8 cellular contexts compared by ENCODE assay signal in the genomic region with DNA sequence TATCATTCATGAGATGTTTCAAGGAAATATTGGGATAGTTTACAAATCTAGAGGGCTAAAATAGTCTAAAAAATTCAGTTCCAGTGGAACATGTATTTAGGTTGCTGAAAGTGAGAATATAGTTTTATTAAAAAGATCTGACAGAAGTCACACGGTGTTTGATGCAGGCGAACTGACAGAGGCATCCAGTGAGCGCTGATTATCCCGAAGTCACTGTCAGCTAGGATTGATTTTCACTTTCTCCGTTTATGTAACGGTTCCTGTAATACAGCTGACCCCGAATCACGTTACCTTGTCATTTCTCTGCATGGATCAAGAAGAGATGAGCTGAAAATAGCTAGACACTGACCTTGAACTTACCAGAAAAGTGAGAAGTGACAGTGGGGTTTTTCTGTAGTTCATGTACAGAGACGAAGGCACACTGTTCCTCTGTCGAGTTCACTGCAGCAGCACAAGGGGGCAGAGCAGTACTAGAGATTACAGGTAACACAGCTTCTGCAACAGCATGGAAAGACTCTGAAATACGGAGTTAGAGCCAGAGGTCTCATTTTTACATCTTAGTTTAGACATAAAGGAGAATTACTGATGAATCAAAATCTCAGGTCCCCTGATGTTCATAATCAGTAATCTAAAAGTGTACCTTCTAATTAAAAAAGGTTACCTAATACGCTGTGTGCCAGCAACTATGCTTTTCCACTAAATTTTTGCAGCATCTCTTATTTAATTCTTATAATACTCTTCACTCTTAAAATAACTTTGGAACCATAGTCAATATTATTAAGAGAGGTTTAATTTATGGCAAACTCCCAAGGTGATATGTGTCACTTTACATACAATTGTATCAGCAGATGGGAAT. TPM values are rescaled to one million over a fixed set of nuclear protein-coding genes. Genes with fewer than 3 reads are reported as not detected.
DNase-seq lines count a peak whose midpoint lies in the region; ATAC-seq, FAIRE-seq and TF ChIP-seq lines count a peak whose summit lies in the region.

No MANE protein-coding gene starts in this region.

- no peak for TF ChIP-seq POLR2A in GM12878 (IDR thresholded peaks at IDR 0.05; ENCODE audit: low read depth, low read length)

- H3K27me3 Mint-ChIP-seq in T-cell = no peaks in the 10 kb centered on the region

- peak; percentile 15 for DNase-seq in GM10266 (ENCODE audit: extremely low spot score)
- peak; percentile 34 for DNase-seq in LHCN-M2 (ENCODE audit: low read depth)
- peak in 33 of 34 experiments; percentile 37 to 75 (median 61) for DNase-seq in T-cell
- DNase-seq in GM12878 (ENCODE audit: low read depth, low spot score) = no peak
- peak; percentile 56 for DNase-seq in kidney tubule cell (ENCODE audit: low spot score)
- peak; percentile 26 to 71 for DNase-seq in stimulated activated CD4-positive, alpha-beta T cell treated with anti-CD3 and anti-CD28 coated beads, Interleukin-4, amount 100 ng/mL, for 4 hours
- no peak for DNase-seq in OCI-M2 (lab: John Stamatoyannopoulos, UW; ENCODE audit: unreplicated experiment)

- peaks cover 6% of the 10 kb centered on the region for H3K4me1 ChIP-seq in GM12878 (ENCODE audit: control insufficient read depth, insufficient read depth, low read length)

- peaks cover 0 to 14% of the 10 kb centered on the region in 2 experiments; a peak in 3 of 4 replicates for H3K36me3 ChIP-seq in GM12878 (ENCODE audit: control insufficient read depth in 2 of 2, insufficient read depth in 2 of 2, low read length in 1 of 2)

- H3K27ac ChIP-seq in GM12878 (ENCODE audit: control insufficient read depth, insufficient read depth) = no peak overlapping the region

- in situ Hi-C loops in GM12878 (cut with MboI) = no loop called here

- RAD21 ChIA-PET in GM12878 (lab: Charles Lee; ENCODE audit: unreplicated experiment) = interaction anchor here (0.9 to 5.1 kb wide), 14 partner anchors 10 to 127 kb away, joined by 3 to 43 read pairs (median 5); a partner anchor contains a TSS

- H3K79me2 ChIP-seq in GM12878 (ENCODE audit: control insufficient read depth, insufficient read depth, low read length) = peaks cover 10% of the 10 kb centered on the region

- TF ChIP-seq CTCF in GM10266 (IDR thresholded peaks at IDR 0.05; ENCODE audit: control insufficient read depth, insufficient read depth, low read depth, missing control alignments) (peak; percentile 79), GM12878 (IDR thresholded peaks at IDR 0.05 in 2 of 3, conservative IDR thresholded peaks at IDR 0.05 in 1 of 3; ENCODE audit: control insufficient read depth in 2 of 3, extremely low read depth in 1 of 3, insufficient read depth in 1 of 3, low read depth in 3 of 3, low read length in 3 of 3) (peak; percentile 70 to 77 (median 73); a peak in 5 of 6 replicates)

- peak overlapping the region; percentile 82 to 90 for H3K27ac Mint-ChIP-seq in T-cell

- 0 out of 2 replicates have a peak, but pooled peaks cover 3% of the 10 kb centered on the region for H4K20me1 ChIP-seq in GM12878 (ENCODE audit: control insufficient read depth, insufficient read depth)

- no peaks in the 10 kb centered on the region for H3K9me3 ChIP-seq in GM12878 (replicated peaks; ENCODE audit: control insufficient read depth, insufficient read depth, low read length)

- SMC1A ChIA-PET in GM12878 (lab: Charles Lee; ENCODE audit: uncharacterized antibody, unreplicated experiment) = interaction anchor here (0.7 to 9.1 kb wide), 27 partner anchors 9 to 129 kb away, joined by 3 to 110 read pairs (median 3); a partner anchor contains a TSS

- no peak overlapping the region for H3K4me2 ChIP-seq in GM12878 (ENCODE audit: control insufficient read depth, insufficient read depth)

- H3K9me3 Mint-ChIP-seq in T-cell = no peaks in the 10 kb centered on the region

- TF ChIP-seq RAD21 in GM12878 (IDR thresholded peaks at IDR 0.05; ENCODE audit: insufficient read depth, low read depth, low read length) = peak; percentile 96

- peak; percentile 86 for FAIRE-seq in GM12878 (lab: Jason Lieb, UNC)

- H3K4me3 ChIP-seq in GM12878 = no peak overlapping the region

- peaks cover 89 to 95% (median 90%) of the 10 kb centered on the region in 3 donors for H3K4me1 Mint-ChIP-seq in T-cell

- no peak for TF ChIP-seq EP300 in GM12878 (IDR thresholded peaks at IDR 0.05; ENCODE audit: borderline replicate concordance in 1 of 2, control insufficient read depth in 1 of 2, low read depth in 2 of 2, low read length in 2 of 2)

- POLR2A ChIA-PET in T-cell (lab: Charles Lee) (interaction anchor here (0.5 to 1.7 kb wide), 8 partner anchors 16 to 244 kb away, joined by 3 to 6 read pairs (median 3); no protein-coding TSS in a partner anchor), GM12878 (lab: Charles Lee) (interaction anchor here (0.5 to 0.8 kb wide), 2 partner anchors 30 to 91 kb away, joined by 3 read pairs; no protein-coding TSS in a partner anchor)

- no peak overlapping the region for H3K9ac ChIP-seq in GM12878 (ENCODE audit: control insufficient read depth, insufficient read depth, low read length)

- H3K36me3 Mint-ChIP-seq in T-cell = peaks cover 37% of the 10 kb centered on the region

- no peak overlapping the region for H2AFZ ChIP-seq in GM12878 (ENCODE audit: control insufficient read depth, low read depth, low read length)

- H3K4me3 Mint-ChIP-seq in T-cell = no peak overlapping the region

- no TSS peak for BruUV-seq in GM12878 (replicated peaks; lab: Mats Ljungman, UMichigan)

- CTCF ChIA-PET in T-cell (lab: Charles Lee) (interaction anchor here (0.5 to 8.8 kb wide), 45 partner anchors 9 to 249 kb away, joined by 3 to 99 read pairs (median 5); a partner anchor contains a TSS), GM12878 (lab: Yijun Ruan, JAX) (interaction anchor here (0.5 to 8.8 kb wide), 30 partner anchors 8 to 224 kb away, joined by 3 to 83 read pairs (median 6); a partner anchor contains a TSS)

- no peaks in the 10 kb centered on the region for H3K27me3 ChIP-seq in GM12878 (replicated peaks in 1 of 2; ENCODE audit: control insufficient read depth in 2 of 2, insufficient read depth in 2 of 2, low read length in 1 of 2)

- WGBS in GM12878 (ENCODE audit: insufficient coverage, insufficient replicate concordance, low lambda C conversion rate, missing lambda C conversion rate) = 47% methylated on average over 12 of the region's 12 CpGs

- ATAC-seq in GM21619 (IDR thresholded peaks at IDR 0.05; ENCODE audit: unreplicated experiment) (peak; percentile 74), T-cell (replicated peaks in 1 of 4) (peak; percentile 90 to 99 (median 94)), GM12878 (peak; percentile 96)

- intact Hi-C loops in GM12878 (cut with micrococcal nuclease; ENCODE audit: unreplicated experiment) = loop anchor here (1.0 to 5.0 kb wide), 3 partner anchors 50 to 97 kb away; no protein-coding TSS in a partner anchor

TF ChIP-seq in GM12878, 131 proteins besides CTCF, POLR2A, EP300 and RAD21 (continues in another document):
- TF ChIP-seq SMARCA5 (IDR thresholded peaks at IDR 0.05) (no peak), YY1 (IDR thresholded peaks at IDR 0.05; ENCODE audit: low read depth, low read length) (peak; percentile 60), SMC3 (IDR thresholded peaks at IDR 0.05; ENCODE audit: borderline replicate concordance, low read length) (peak; percentile 79; the same call in 1 of the 2 replicates)

RNA-seq across cellular contexts. Expression of a gene that starts 33.0 kb away (rescaled TPM):
- 0.11 TPM in 1 of 2 replicates, not detected in the other for total RNA-seq in LHCN-M2 (2014; rRNA removed)
- polyA plus RNA-seq in LHCN-M2 (2012) = not detected
- 100 to 1,000 TPM; 154 to 271 (median 188) TPM for total RNA-seq in T-cell
- 429 and 488 TPM in 2 replicates for total RNA-seq in GM12878 (2013; cell fraction: nucleolus; rRNA removed)
- 55.1 and 64.1 TPM in 2 replicates for total RNA-seq in GM12878 (2014; rRNA removed)
- total RNA-seq in GM12878 (2014; rRNA removed; fragmentation: Illumina TruSeq; extraction: Trizol) = 84.3 and 87.1 TPM in 2 replicates
- total RNA-seq in GM12878 (2021) = 44.4 and 44.8 TPM in 2 replicates
- polyA plus RNA-seq in GM12878 (2011; ENCODE audit: low read depth) = 40.3 TPM
- 92.6 and 110 TPM in 2 replicates for polyA plus RNA-seq in GM12878 (2011; rRNA removed)
- polyA plus RNA-seq in GM12878 (2011; cell fraction: cytosol; rRNA removed) = 31.9 and 32.3 TPM in 2 replicates
- 47.1 and 52.0 TPM in 2 replicates for polyA plus RNA-seq in GM12878 (2011; cell fraction: nucleus; rRNA removed)
- polyA plus RNA-seq in GM12878 (2012) = 50.7 and 60.8 TPM in 2 replicates
- 59.7 and 82.4 TPM in 2 replicates for polyA plus RNA-seq in GM12878 (2014; fragmentation: Illumina TruSeq; extraction: Trizol)
- polyA plus RNA-seq in GM12878 (2014; fragmentation: Nextera tagmentation; extraction: Ambion mirVana) = 10 to 100 TPM; 66.6 to 69.9 TPM
- 29.3 and 38.0 TPM in 2 replicates for polyA plus RNA-seq in GM12878 (2014; rRNA removed)
- polyA plus RNA-seq in GM12878 (2016; fragmentation: Nextera tagmentation; extraction: Ambion mirVana) = 10 to 100 TPM; 66.9 to 72.7 TPM
- polyA minus RNA-seq in GM12878 (2011; rRNA and poly(A)+ RNA removed) = 91.3 and 128 TPM in 2 replicates
- 21.6 and 22.7 TPM in 2 replicates for polyA minus RNA-seq in GM12878 (2011; cell fraction: cytosol; rRNA and poly(A)+ RNA removed)
- 290 and 318 TPM in 2 replicates for polyA minus RNA-seq in GM12878 (2011; cell fraction: nucleus; rRNA and poly(A)+ RNA removed)

Comparison
In these comparisons a context has a peak if more than half of its experiments do, and no peak if none do; other contexts are left out.
1. DNase-seq: peak in GM10266 (single experiment), LHCN-M2 (single experiment), T-cell (33 of 34), kidney tubule cell (single experiment) and stimulated activated CD4-positive, alpha-beta T cell treated with anti-CD3 and anti-CD28 coated beads, Interleukin-4, amount 100 ng/mL, for 4 hours (2 of 2); none in GM12878 (single experiment) and OCI-M2 (single experiment).
2. RNA of a gene that starts 33.0 kb away (total RNA-seq): 154 to 271 TPM in T-cell and 44.4 to 488 TPM in GM12878; 0.11 TPM in LHCN-M2; every median in the first group is over 10 times any median in the second.
3. Peak in every context shown above with its lines, with median percentiles within 50 percentile points of each other: ATAC-seq.